15 cellular contexts compared by ENCODE assay signal in genomic region chr3:40827942-40828688, GRCh38.
DNase-seq lines count a peak whose midpoint lies in the region; ATAC-seq and TF ChIP-seq lines count a peak whose summit lies in the region.
"Had no signal": no experiment of that assay in that cellular context is flagged by ENCODE, and none has a peak within 500 bp of the region (broad histone marks: within the 10 kb centered on the region; RNA-seq: fewer than 3 reads in every experiment).

No MANE protein-coding gene starts in this region.

- H3K4me1 ChIP-seq in gastrocnemius medialis, result no peaks in the 10 kb centered on the region
- H3K4me1 ChIP-seq: BLaER1 had no signal

- peak overlapping the region; percentile 65 for H3K27ac Mint-ChIP-seq in chondrocyte (ENCODE audit: unreplicated experiment)
- H3K27ac Mint-ChIP-seq in activated T-cell treated with anti-CD3 and anti-CD28 coated beads, Interleukin-2, amount 50 U/mL, for 24 hours, result no peak overlapping the region
- H3K27ac Mint-ChIP-seq: activated naive CD8-positive, alpha-beta T cell treated with anti-CD3 and anti-CD28 coated beads, Interleukin-2, amount 50 U/mL, for 24 hours; endodermal cell had no signal

- no peak overlapping the region for H3K4me3 ChIP-seq in gastrocnemius medialis
- H3K4me3 ChIP-seq: BLaER1 had no signal

- no peaks in the 10 kb centered on the region for H3K27me3 Mint-ChIP-seq in chondrocyte (ENCODE audit: low read depth)
- peaks cover 9% of the 10 kb centered on the region for H3K27me3 Mint-ChIP-seq in activated T-cell treated with anti-CD3 and anti-CD28 coated beads, Interleukin-2, amount 50 U/mL, for 24 hours

- intact Hi-C loops in gastrocnemius medialis (cut with DNase I; ENCODE audit: low total_unique reads), result no loop called here

- H3K36me3 ChIP-seq in gastrocnemius medialis, result no peaks in the 10 kb centered on the region
- H3K36me3 ChIP-seq: BLaER1 had no signal

- no peak for TF ChIP-seq CTCF in chondrocyte (IDR thresholded peaks at IDR 0.05)
- TF ChIP-seq CTCF in gastrocnemius medialis (IDR thresholded peaks at IDR 0.05 in 4 of 5, conservative IDR thresholded peaks at IDR 0.05 in 1 of 5), result no peak

- DNase-seq in HK-2 (ENCODE audit: unreplicated experiment) (peak; percentile 47), chondrocyte (ENCODE audit: low spot score) (no peak), islet precursor cell (peak; percentile 56), gastrocnemius medialis (peak; percentile 61 to 80), amniotic stem cell (lab: John Stamatoyannopoulos, UW) (no peak), NCI-H2107 (lab: John Stamatoyannopoulos, UW) (no peak)
- DNase-seq in activated T-cell treated with anti-CD3 and anti-CD28 coated beads, Interleukin-2, amount 50 U/mL, for 24 hours, result no peak
- DNase-seq: activated naive CD8-positive, alpha-beta T cell treated with anti-CD3 and anti-CD28 coated beads, Interleukin-2, amount 50 U/mL, for 24 hours; endodermal cell; NCI-H510A; RPMI8226; stimulated activated CD4-positive, alpha-beta T cell treated with anti-CD3 and anti-CD28 coated beads, Interleukin-15, amount 100 ng/mL, for 24 hours had no signal

- H3K9me3 ChIP-seq in gastrocnemius medialis, result no peaks in the 10 kb centered on the region
- H3K9me3 ChIP-seq: BLaER1 had no signal

- peak; percentile 95 for ATAC-seq in gastrocnemius medialis
- ATAC-seq in HG02852 (IDR thresholded peaks at IDR 0.05; ENCODE audit: unreplicated experiment), result no peak
- ATAC-seq: activated naive CD8-positive, alpha-beta T cell treated with anti-CD3 and anti-CD28 coated beads, Interleukin-2, amount 50 U/mL, for 24 hours had no signal

- H3K4me3 Mint-ChIP-seq in chondrocyte (ENCODE audit: unreplicated experiment), result no peak overlapping the region
- no peak overlapping the region for H3K4me3 Mint-ChIP-seq in activated T-cell treated with anti-CD3 and anti-CD28 coated beads, Interleukin-2, amount 50 U/mL, for 24 hours
- H3K4me3 Mint-ChIP-seq: activated naive CD8-positive, alpha-beta T cell treated with anti-CD3 and anti-CD28 coated beads, Interleukin-2, amount 50 U/mL, for 24 hours; endodermal cell; neural crest cell had no signal

- in situ Hi-C loops in gastrocnemius medialis (cut with MboI; ENCODE audit: low sequenced_read_pairs in 4 of 4), result no loop called here

- H3K4me1 Mint-ChIP-seq in chondrocyte (ENCODE audit: low read depth), result peaks cover 14% of the 10 kb centered on the region
- no peaks in the 10 kb centered on the region for H3K4me1 Mint-ChIP-seq in activated T-cell treated with anti-CD3 and anti-CD28 coated beads, Interleukin-2, amount 50 U/mL, for 24 hours (ENCODE audit: low read depth)
- H3K4me1 Mint-ChIP-seq: activated naive CD8-positive, alpha-beta T cell treated with anti-CD3 and anti-CD28 coated beads, Interleukin-2, amount 50 U/mL, for 24 hours had no signal

- peak overlapping the region in 1 of 4 donors; percentile 31 for H3K27ac ChIP-seq in gastrocnemius medialis
- H3K27ac ChIP-seq: BLaER1 had no signal

- no peak for TF ChIP-seq POLR2A in gastrocnemius medialis (IDR thresholded peaks at IDR 0.05)

- H3K36me3 Mint-ChIP-seq in chondrocyte (ENCODE audit: low read depth), result no peaks in the 10 kb centered on the region
- H3K36me3 Mint-ChIP-seq in activated T-cell treated with anti-CD3 and anti-CD28 coated beads, Interleukin-2, amount 50 U/mL, for 24 hours (ENCODE audit: low read depth), result no peaks in the 10 kb centered on the region

- H3K9me3 Mint-ChIP-seq in chondrocyte (ENCODE audit: low read depth), result no peaks in the 10 kb centered on the region
- H3K9me3 Mint-ChIP-seq in activated T-cell treated with anti-CD3 and anti-CD28 coated beads, Interleukin-2, amount 50 U/mL, for 24 hours, result no peaks in the 10 kb centered on the region
- H3K9me3 Mint-ChIP-seq: activated naive CD8-positive, alpha-beta T cell treated with anti-CD3 and anti-CD28 coated beads, Interleukin-2, amount 50 U/mL, for 24 hours; endodermal cell had no signal

- no peaks in the 10 kb centered on the region for H3K27me3 ChIP-seq in gastrocnemius medialis
- H3K27me3 ChIP-seq: BLaER1 had no signal

Comparison
In these comparisons a context has a peak if more than half of its experiments do, and no peak if none do; other contexts are left out.
1. DNase-seq: peak in HK-2 (single experiment), islet precursor cell (single experiment) and gastrocnemius medialis (2 of 2); none in chondrocyte (single experiment), activated T-cell treated with anti-CD3 and anti-CD28 coated beads, Interleukin-2, amount 50 U/mL, for 24 hours (single experiment), amniotic stem cell (single experiment) and NCI-H2107 (single experiment).